15 cellular contexts compared by ENCODE assay signal in the genomic region with DNA sequence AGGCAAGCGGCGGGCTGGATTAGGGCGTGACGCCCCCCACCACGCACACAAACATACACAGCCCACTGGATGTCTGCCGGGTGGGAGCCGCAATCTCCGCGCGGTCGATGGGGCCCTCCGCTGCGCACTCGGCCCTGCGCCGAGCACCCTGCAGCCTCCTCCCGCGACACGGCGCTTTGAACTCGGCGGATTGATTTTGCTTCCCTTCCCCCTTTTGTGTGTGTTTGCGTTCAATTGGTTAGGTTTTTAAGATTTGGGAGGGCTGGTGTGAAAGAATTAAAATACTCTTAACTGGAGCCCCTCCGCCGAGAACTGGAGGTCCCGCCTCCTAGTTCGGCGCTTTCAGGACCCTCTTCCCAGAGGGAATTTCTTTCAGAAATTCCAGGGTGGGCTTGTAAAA. TPM values are rescaled to one million over a fixed set of nuclear protein-coding genes. Genes with fewer than 3 reads are reported as not detected.
DNase-seq lines count a peak whose midpoint lies in the region; FAIRE-seq and TF ChIP-seq lines count a peak whose summit lies in the region.
"Had no signal": no experiment of that assay in that cellular context is flagged by ENCODE, and none has a peak within 500 bp of the region (broad histone marks: within the 10 kb centered on the region; RNA-seq: fewer than 3 reads in every experiment).

No MANE protein-coding gene starts in this region.

- no peaks in the 10 kb centered on the region for H3K79me2 ChIP-seq in H1 (ENCODE audit: control insufficient read depth in 1 of 2, insufficient read depth in 2 of 2, low read length in 2 of 2)

- no peak overlapping the region for H3K9ac ChIP-seq in H1 (replicated peaks in 1 of 4; ENCODE audit: extremely low read depth in 1 of 4, low read depth in 3 of 4, low read length in 3 of 4)

- no peak overlapping the region for H2BK20ac ChIP-seq in H1 (ENCODE audit: low read length)

- no peak overlapping the region for H2AK5ac ChIP-seq in H1 (ENCODE audit: low read depth, low read length)

- H4K8ac ChIP-seq in H1 (ENCODE audit: extremely low read depth, insufficient read depth, low read length): no peak overlapping the region

- peak overlapping the region; percentile 76 to 90 for H3K4me2 ChIP-seq in H1 (ENCODE audit: insufficient read depth in 1 of 2, low read depth in 2 of 2, low read length in 2 of 2)

- H3K4me1 ChIP-seq in H1 (replicated peaks in 1 of 4; ENCODE audit: control insufficient read depth in 3 of 4, insufficient read depth in 4 of 4, low read length in 3 of 4): peaks cover 23 to 48% (median 37%) of the 10 kb centered on the region in 4 experiments
- H3K4me1 ChIP-seq: colonic mucosa had no signal

- no peak overlapping the region for H3K4ac ChIP-seq in H1 (replicated peaks; ENCODE audit: insufficient read length, low read depth, low read length)

- H3K9me3 ChIP-seq in H1 (ENCODE audit: insufficient read depth in 2 of 2, low read depth in 1 of 2, low read length in 1 of 2): no peaks in the 10 kb centered on the region
- H3K9me3 ChIP-seq: colonic mucosa had no signal

- H3K27me3 ChIP-seq in H1 (replicated peaks in 1 of 4; ENCODE audit: control insufficient read depth in 3 of 4, extremely low read depth in 1 of 4, insufficient read depth in 3 of 4, low read length in 3 of 4): peaks cover 86 to 100% (median 94%) of the 10 kb centered on the region in 4 experiments

- no peak overlapping the region; the same call in 1 of the 2 replicates for H2BK15ac ChIP-seq in H1 (ENCODE audit: low read length)

- no peaks in the 10 kb centered on the region for H3K79me1 ChIP-seq in H1 (ENCODE audit: low read depth, low read length)

- no peak for TF ChIP-seq EP300 in H1 (IDR thresholded peaks at IDR 0.05; ENCODE audit: borderline replicate concordance in 1 of 2, low read depth in 2 of 2, low read length in 2 of 2)

- peak overlapping the region; percentile 19 to 55 (median 34); a peak in 7 of 8 replicates for H3K4me3 ChIP-seq in H1 (ENCODE audit: extremely low read depth in 1 of 4, insufficient read depth in 2 of 4, low read depth in 3 of 4, low read length in 4 of 4)
- H3K4me3 ChIP-seq: colonic mucosa had no signal

- peaks cover 15 to 46% (median 26%) of the 10 kb centered on the region in 3 donors for H3K4me1 Mint-ChIP-seq in IgD-negative memory B cell
- H3K4me1 Mint-ChIP-seq in osteocyte (ENCODE audit: unreplicated experiment): peaks cover 51% of the 10 kb centered on the region

- peaks cover 2 to 22% of the 10 kb centered on the region in 2 experiments for H4K20me1 ChIP-seq in H1 (replicated peaks in 1 of 2; ENCODE audit: control insufficient read depth in 1 of 2, insufficient read depth in 2 of 2, low read length in 2 of 2)

- H2BK12ac ChIP-seq in H1 (ENCODE audit: low read depth, low read length): no peak overlapping the region

- no peak for TF ChIP-seq RAD21 in H1 (IDR thresholded peaks at IDR 0.05 in 1 of 2, conservative IDR thresholded peaks at IDR 0.05 in 1 of 2; ENCODE audit: low read depth in 2 of 2, low read length in 2 of 2)

- H4K5ac ChIP-seq in H1 (ENCODE audit: insufficient read length, low read depth, low read length): no peak overlapping the region

- TF ChIP-seq POLR2A in H1 (IDR thresholded peaks at IDR 0.05; ENCODE audit: control extremely low read depth in 1 of 2, low read depth in 2 of 2, low read length in 2 of 2): no peak

- no peak overlapping the region for H3K14ac ChIP-seq in H1 (ENCODE audit: insufficient read length)

- H3K27ac ChIP-seq in H1 (ENCODE audit: low read depth, low read length): no peak overlapping the region
- H3K27ac ChIP-seq: colonic mucosa had no signal

- H3K36me3 Mint-ChIP-seq in IgD-negative memory B cell: no peaks in the 10 kb centered on the region
- H3K36me3 Mint-ChIP-seq in osteocyte (ENCODE audit: unreplicated experiment): peaks cover 3% of the 10 kb centered on the region

- in situ Hi-C loops in KBM-7 (cut with MboI; ENCODE audit: low pct_unique_long_range_greater_than_20kb, low sequenced_read_pairs): no loop called here

- H4K91ac ChIP-seq in H1 (replicated peaks; ENCODE audit: insufficient read length, low read length): no peak overlapping the region

- H2AFZ ChIP-seq in H1 (ENCODE audit: low read length): no peak overlapping the region

- peak overlapping the region in 3 of 4 donors; percentile 3 to 72 (median 43) for H3K4me3 Mint-ChIP-seq in IgD-negative memory B cell
- H3K4me3 Mint-ChIP-seq in osteocyte (ENCODE audit: unreplicated experiment): peak overlapping the region; percentile 60
- H3K4me3 Mint-ChIP-seq: activated T-cell treated with anti-CD3 and anti-CD28 coated beads, Interleukin-2, amount 50 U/mL, for 4 hours had no signal

- POLR2A ChIA-PET in H1 (lab: Charles Lee; ENCODE audit: partially characterized antibody): interaction anchor here (0.9 to 4.9 kb wide), 3 partner anchors 10 to 297 kb away, joined by 3 to 18 read pairs (median 7); a partner anchor contains a TSS

- H3K27ac Mint-ChIP-seq in IgD-negative memory B cell (peak overlapping the region; percentile 87 to 95 (median 91)), osteocyte (ENCODE audit: unreplicated experiment) (no peak overlapping the region)

- FAIRE-seq in H1 (lab: Jason Lieb, UNC): no peak
- FAIRE-seq: H54 had no signal

- 1% methylated on average over 28 of the region's 28 CpGs; no CpG with 5 or more reads in 1 of the 2 experiments for WGBS in H1 (ENCODE audit: extremely low coverage in 1 of 2, insufficient coverage in 1 of 2, insufficient read length in 1 of 2, insufficient replicate concordance in 2 of 2, low coverage in 1 of 2, low lambda C conversion rate in 2 of 2, missing lambda C conversion rate in 1 of 2), 2 experiments

- no peak overlapping the region for H2BK120ac ChIP-seq in H1 (replicated peaks; ENCODE audit: low read depth, low read length)

- no peak overlapping the region for H2BK5ac ChIP-seq in H1 (ENCODE audit: low read depth, low read length)

- no peak overlapping the region for H3K23ac ChIP-seq in H1 (ENCODE audit: insufficient read length)

- TF ChIP-seq CTCF in H1 (IDR thresholded peaks at IDR 0.05; ENCODE audit: control extremely low read depth in 1 of 3, insufficient read depth in 1 of 3, low read depth in 1 of 3, low read length in 3 of 3): no peak
- TF ChIP-seq CTCF in osteocyte (IDR thresholded peaks at IDR 0.05): no peak

- peaks cover 85% of the 10 kb centered on the region for H3K27me3 Mint-ChIP-seq in IgD-negative memory B cell
- peaks cover 94% of the 10 kb centered on the region for H3K27me3 Mint-ChIP-seq in osteocyte (ENCODE audit: unreplicated experiment)

- no peak overlapping the region for H3K56ac ChIP-seq in H1 (replicated peaks; ENCODE audit: insufficient read length, low read depth, low read length)

- H3K36me3 ChIP-seq in H1 (ENCODE audit: control insufficient read depth in 2 of 4, insufficient read depth in 4 of 4, low read length in 3 of 4): peaks cover 0 to 7% (median 0%) of the 10 kb centered on the region in 4 experiments; a peak in 1 of 8 replicates
- H3K36me3 ChIP-seq: colonic mucosa had no signal

- DNase-seq in NCI-H2227 (lab: John Stamatoyannopoulos, UW; ENCODE audit: unreplicated experiment) (peak; percentile 26), NCI-H2227 treated with DMSO at 0.1 percent for 48 hours (lab: John Stamatoyannopoulos, UW) (no peak), H1 (ENCODE audit: low read depth in 1 of 2, low spot score in 2 of 2) (peak in 1 of 2 experiments; percentile 66), osteocyte (ENCODE audit: extremely low spot score, unreplicated experiment) (no peak), KBM-7 (no peak), HuH-7.5 (ENCODE audit: low spot score) (no peak)
- no peak for DNase-seq in stimulated activated CD4-positive, alpha-beta T cell treated with anti-CD3 and anti-CD28 coated beads, Interleukin-4, amount 100 ng/mL, for 24 hours
- DNase-seq: activated T-cell treated with anti-CD3 and anti-CD28 coated beads, Interleukin-2, amount 50 U/mL, for 4 hours; colonic mucosa; EL; NCI-H1048; stimulated activated CD4-positive, alpha-beta T cell treated with anti-CD3 and anti-CD28 coated beads, Interleukin-1b, Interleukin-23, amount 100 ng/mL, for 48 hours; T-helper 2 cell had no signal

- peaks cover 6% of the 10 kb centered on the region; the same call in 1 of the 2 replicates for H3K23me2 ChIP-seq in H1 (ENCODE audit: low read depth, low read length)

- H3K18ac ChIP-seq in H1 (ENCODE audit: extremely low read depth, low read length): no peak overlapping the region; the same call in 1 of the 2 replicates

- CTCF ChIA-PET in H1 (lab: Charles Lee; ENCODE audit: partially characterized antibody): interaction anchor here (0.6 to 12.8 kb wide), 15 partner anchors 11 to 613 kb away, joined by 3 to 139 read pairs (median 5); a partner anchor contains a TSS

- peaks cover 2 to 14% (median 13%) of the 10 kb centered on the region in 3 donors for H3K9me3 Mint-ChIP-seq in IgD-negative memory B cell
- H3K9me3 Mint-ChIP-seq in osteocyte (ENCODE audit: unreplicated experiment): peaks cover 14% of the 10 kb centered on the region

TF ChIP-seq in H1, 55 proteins besides CTCF, POLR2A, EP300 and RAD21:
- TF ChIP-seq ASH2L (IDR thresholded peaks at IDR 0.05; ENCODE audit: low read length): peak; percentile 4
- TF ChIP-seq KDM4A (IDR thresholded peaks at IDR 0.05; ENCODE audit: low read depth, low read length, severe bottlenecking): peak; percentile 26
- 0 out of 2 replicates have a peak, but pooled peaks have one; percentile 9 for TF ChIP-seq TEAD4 (IDR thresholded peaks at IDR 0.05; ENCODE audit: low read depth, low read length)
- peak; percentile 50; the same call in 1 of the 2 replicates for TF ChIP-seq CHD2 (IDR thresholded peaks at IDR 0.05; ENCODE audit: low read length)
- TF ChIP-seq NANOG (IDR thresholded peaks at IDR 0.05; ENCODE audit: insufficient read depth, low read depth, low read length, poor library complexity, severe bottlenecking): no peak
- no peak for TF ChIP-seq SP1 (IDR thresholded peaks at IDR 0.05; ENCODE audit: low read depth, low read length)
TF ChIP-seq in H1: peak in this region for 4.

RNA-seq across cellular contexts. Expression of a gene that starts 7.8 kb away (rescaled TPM):
- polyA plus RNA-seq in IgD-negative memory B cell: not detected
- 0.15 TPM in 2 replicates for total RNA-seq in H1 (2021; fragmentation: NEBNext Ultra II Directional; extraction: Animal tissue kit (Norgen Biotek cat#: 25700))
- polyA plus RNA-seq in H1 (2011; rRNA removed): not detected in 2 replicates
- polyA plus RNA-seq in H1 (2011; cell fraction: cytosol; rRNA removed): not detected
- polyA plus RNA-seq in H1 (2011; cell fraction: nucleus; rRNA removed): not detected
- polyA plus RNA-seq in H1 (2012, experiment 1 of 2): not detected in 4 replicates
- not detected for polyA plus RNA-seq in H1 (2012, experiment 2 of 2)
- polyA plus RNA-seq in H1 (2013, experiment 1 of 2): 0.02 TPM
- 0.04 TPM for polyA plus RNA-seq in H1 (2013, experiment 2 of 2)
- not detected in 2 replicates for polyA minus RNA-seq in H1 (2011; rRNA and poly(A)+ RNA removed)
- polyA minus RNA-seq in H1 (2011; cell fraction: cytosol; rRNA and poly(A)+ RNA removed): not detected
- polyA minus RNA-seq in H1 (2011; cell fraction: nucleus; rRNA and poly(A)+ RNA removed): not detected
- not detected in 2 replicates for total RNA-seq in osteocyte
- total RNA-seq: activated T-cell treated with anti-CD3 and anti-CD28 coated beads, Interleukin-2, amount 50 U/mL, for 4 hours; colonic mucosa had no signal
